12 cellular contexts compared by ENCODE assay signal in the genomic region with DNA sequence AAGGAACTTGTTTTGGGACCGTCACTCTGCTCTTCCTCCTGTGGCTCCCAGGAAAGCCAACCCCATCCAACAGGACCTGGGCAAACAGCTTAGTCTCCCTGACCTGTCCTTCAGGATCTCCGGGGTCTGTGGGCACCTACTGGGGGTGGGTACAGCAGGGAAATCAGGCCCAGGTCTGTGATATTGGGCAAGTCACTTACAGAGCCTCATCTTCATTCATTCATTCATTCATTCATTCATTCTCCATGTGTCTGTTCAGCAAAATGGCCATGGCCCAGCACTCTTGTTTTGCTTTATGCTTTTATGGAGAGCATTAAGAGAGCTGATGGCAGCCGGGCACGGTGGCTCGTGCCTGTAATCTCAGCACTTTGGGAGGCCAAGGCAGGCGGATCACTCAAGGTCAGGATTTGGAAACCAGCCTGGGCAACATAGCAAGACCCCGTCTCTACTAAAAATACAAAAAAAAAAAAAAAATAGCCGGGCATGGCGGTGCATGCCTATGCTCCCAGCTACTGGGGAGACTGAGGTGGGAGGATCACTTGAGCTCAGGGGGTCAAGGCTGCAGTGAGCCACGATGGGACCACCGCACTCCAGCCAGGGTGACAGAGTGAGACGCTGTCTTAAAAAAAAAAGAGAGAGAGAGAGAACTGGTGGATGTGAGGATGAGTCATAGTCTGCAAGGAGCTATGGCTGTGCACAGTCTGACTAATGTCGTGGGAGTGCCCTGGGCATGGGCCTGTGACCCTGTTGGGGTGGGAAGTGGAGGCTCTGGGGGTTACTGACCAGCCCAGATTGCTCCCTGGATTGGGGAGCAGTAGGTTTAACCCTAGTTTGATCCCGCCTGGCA. TPM values are rescaled to one million over a fixed set of nuclear protein-coding genes. Genes with fewer than 3 reads are reported as not detected.
DNase-seq lines count a peak whose midpoint lies in the region; ATAC-seq, FAIRE-seq and TF ChIP-seq lines count a peak whose summit lies in the region.
"Had no signal": no experiment of that assay in that cellular context is flagged by ENCODE, and none has a peak within 500 bp of the region (broad histone marks: within the 10 kb centered on the region; RNA-seq: fewer than 3 reads in every experiment).

No MANE protein-coding gene starts in this region.

- no peaks in the 10 kb centered on the region for H3K9me2 ChIP-seq in MM.1S (replicated peaks; ENCODE audit: insufficient read depth, low read length)

- WGBS in mammary epithelial cell (ENCODE audit: low coverage, missing lambda C conversion rate): 75% methylated on average over 14 of the region's 14 CpGs
- 77 to 84% methylated on average over 14 of the region's 14 CpGs for WGBS in pancreas, 2 donors

- H4K20me1 ChIP-seq in mammary epithelial cell (ENCODE audit: insufficient read depth, low read length): no peaks in the 10 kb centered on the region
- H4K20me1 ChIP-seq in MM.1S (ENCODE audit: insufficient read depth, low read length): no peaks in the 10 kb centered on the region

- H3K4me3 ChIP-seq in mammary epithelial cell (replicated peaks in 1 of 3; ENCODE audit: insufficient read depth in 1 of 3, low read depth in 2 of 3, low read length in 3 of 3) (no peak overlapping the region), pancreas (no peak overlapping the region), MM.1S (ENCODE audit: low read length) (no peak overlapping the region)
- H3K4me3 ChIP-seq: Peyer's patch had no signal

- TF ChIP-seq CTCF in mammary epithelial cell (conservative IDR thresholded peaks at IDR 0.05 in 1 of 2, IDR thresholded peaks at IDR 0.05 in 1 of 2; ENCODE audit: extremely low read depth in 1 of 2, insufficient read depth in 1 of 2, low read depth in 1 of 2, low read length in 2 of 2) (no peak), pancreas (IDR thresholded peaks at IDR 0.05) (no peak), MM.1S (IDR thresholded peaks at IDR 0.05; ENCODE audit: low read length) (no peak)

- H3K9me3 ChIP-seq in mammary epithelial cell (replicated peaks; ENCODE audit: insufficient read depth, low read length) (no peaks in the 10 kb centered on the region), pancreas (no peaks in the 10 kb centered on the region), MM.1S (replicated peaks; ENCODE audit: insufficient read depth, low read length) (no peaks in the 10 kb centered on the region)
- H3K9me3 ChIP-seq: Peyer's patch had no signal

- ATAC-seq in pancreas (peak in 3 of 4 donors; percentile 30 to 63 (median 44)), HG03469 (IDR thresholded peaks at IDR 0.05; ENCODE audit: unreplicated experiment) (no peak), GM21390 (IDR thresholded peaks at IDR 0.05; ENCODE audit: unreplicated experiment) (no peak)

- dilution Hi-C loops in mammary epithelial cell (cut with HindIII; ENCODE audit: low sequenced_read_pairs): no loop called here

- no peaks in the 10 kb centered on the region for H3F3A ChIP-seq in MM.1S (ENCODE audit: insufficient read depth, low read length)

- H3K79me2 ChIP-seq in mammary epithelial cell (ENCODE audit: insufficient read depth, low read length) (no peaks in the 10 kb centered on the region), MM.1S (ENCODE audit: low read length) (no peaks in the 10 kb centered on the region)

- H3K4me2 ChIP-seq in mammary epithelial cell (ENCODE audit: insufficient read depth, low read depth, low read length) (no peak overlapping the region), MM.1S (ENCODE audit: low read depth, low read length) (no peak overlapping the region)
- H3K4me2 ChIP-seq: KMS-11 had no signal

- peaks cover 6% of the 10 kb centered on the region for H3K4me1 ChIP-seq in mammary epithelial cell (ENCODE audit: insufficient read depth, low read length)
- H3K4me1 ChIP-seq in pancreas: no peaks in the 10 kb centered on the region
- no peaks in the 10 kb centered on the region for H3K4me1 ChIP-seq in MM.1S (ENCODE audit: low read length)
- H3K4me1 ChIP-seq: Peyer's patch had no signal

- H3K27me3 ChIP-seq in mammary epithelial cell (ENCODE audit: insufficient read depth, low read length) (no peaks in the 10 kb centered on the region), pancreas (no peaks in the 10 kb centered on the region), MM.1S (replicated peaks; ENCODE audit: insufficient read depth, low read length) (no peaks in the 10 kb centered on the region)
- H3K27me3 ChIP-seq: Peyer's patch had no signal

- CTCF ChIA-PET in mammary epithelial cell (lab: Charles Lee; ENCODE audit: low non-redundant PET): no interaction called here

- H3K36me3 ChIP-seq in mammary epithelial cell (ENCODE audit: insufficient read depth, low read length) (peaks cover 7% of the 10 kb centered on the region), pancreas (peaks cover 0 to 5% (median 0%) of the 10 kb centered on the region in 3 donors), MM.1S (replicated peaks; ENCODE audit: insufficient read depth, low read length) (no peaks in the 10 kb centered on the region)

- DNase-seq in EL: peak; percentile 84
- peak; percentile 92 for DNase-seq in M059J (ENCODE audit: low read depth)
- DNase-seq in mammary epithelial cell: peak; percentile 68
- no peak for DNase-seq in pancreas
- DNase-seq in MM.1S: no peak
- DNase-seq in NCI-H1105 (lab: John Stamatoyannopoulos, UW): no peak
- DNase-seq: H9; Peyer's patch; stimulated activated CD4-positive, alpha-beta T cell treated with anti-CD3 and anti-CD28 coated beads, Interleukin-2, amount 100 ng/mL, for 48 hours had no signal

- H2AFZ ChIP-seq in mammary epithelial cell (ENCODE audit: low read depth, low read length) (no peak overlapping the region), MM.1S (ENCODE audit: low read length) (no peak overlapping the region)

- H3K9ac ChIP-seq in mammary epithelial cell (ENCODE audit: insufficient read depth, low read length): no peak overlapping the region
- no peak overlapping the region for H3K9ac ChIP-seq in MM.1S (ENCODE audit: low read length)
- H3K9ac ChIP-seq: KMS-11 had no signal

- BruUV-seq in mammary epithelial cell (replicated peaks; lab: Mats Ljungman, UMichigan): no TSS peak

- no peak for FAIRE-seq in pancreas (lab: Jason Lieb, UNC)

- in situ Hi-C loops in mammary epithelial cell (cut with MboI; ENCODE audit: low sequenced_read_pairs in 2 of 2): no loop called here

- H3K27ac ChIP-seq in mammary epithelial cell (ENCODE audit: insufficient read depth, low read depth, low read length) (no peak overlapping the region), pancreas (no peak overlapping the region), MM.1S (ENCODE audit: low read length) (no peak overlapping the region)
- H3K27ac ChIP-seq: KMS-11, Peyer's patch had no signal

- intact Hi-C loops in mammary epithelial cell (cut with micrococcal nuclease): no loop called here
- intact Hi-C loops in pancreas (cut with DNase I): no loop called here

RNA-seq across cellular contexts. Expression of gene CLIP2, which starts 54.3 kb away (rescaled TPM):
- 11.5 and 18.8 TPM in 2 replicates for total RNA-seq in M059J (2014; rRNA removed; shearing (Covaris generic))
- total RNA-seq in mammary epithelial cell (10 to 100 TPM; 34.3 to 37.9 TPM), pancreas (10 to 100 TPM; 14.7 to 29.8 (median 20.8) TPM)
- polyA plus RNA-seq in mammary epithelial cell (7.2 TPM), pancreas (10 to 100 TPM in 1 of 2 donors, 1 to 10 TPM in 1; 8.5 to 30.6 TPM)
- polyA minus RNA-seq in mammary epithelial cell: 15.3 TPM

Comparison
In these comparisons a context has a peak if more than half of its experiments do, and no peak if none do; other contexts are left out.
1. DNase-seq: peak in EL (single experiment), M059J (single experiment) and mammary epithelial cell (single experiment); none in pancreas (0 of 6), MM.1S (single experiment) and NCI-H1105 (single experiment).
2. ATAC-seq: peak in pancreas (3 of 4); none in HG03469 (single experiment) and GM21390 (single experiment).